Comparison of ENCODE assay signal across 9 cellular contexts in genomic region chr20:49541733-49542513, GRCh38. TPM values are rescaled to one million over a fixed set of nuclear protein-coding genes. Genes with fewer than 3 reads are reported as not detected.
A peak's percentile ranks its signal among the peaks of the same experiment; 100 is the strongest.
DNase-seq lines count a peak whose midpoint lies in the region; ATAC-seq and TF ChIP-seq lines count a peak whose summit lies in the region.
"Had no signal": no experiment of that assay in that cellular context is flagged by ENCODE, and none has a peak within 500 bp of the region (broad histone marks: within the 10 kb centered on the region; RNA-seq: fewer than 3 reads in every experiment).

No MANE protein-coding gene starts in this region.

- WGBS in lung, 2 donors, result 54 to 61% methylated on average over 18 of the region's 18 CpGs

- peak; percentile 64 for ATAC-seq in lung (ENCODE audit: insufficient read depth, low FRiP score)
- ATAC-seq in HG03442 (IDR thresholded peaks at IDR 0.05; ENCODE audit: unreplicated experiment), result no peak

- POLR2A ChIA-PET in HEK293 (lab: Yijun Ruan, JAX), result interaction anchor here (1.1 kb wide), 1 partner anchor 67 kb away, joined by 4 read pairs; no protein-coding TSS in a partner anchor

- no peaks in the 10 kb centered on the region for H3K9me3 ChIP-seq in HEK293 (ENCODE audit: control insufficient read depth, insufficient read depth, low read depth, low read length)
- peaks cover 0 to 4% of the 10 kb centered on the region in 2 donors for H3K9me3 ChIP-seq in lung (ENCODE audit: control insufficient read depth in 2 of 2, insufficient read depth in 1 of 2, low read length in 1 of 2)

- no peak overlapping the region for H3K4me3 ChIP-seq in HEK293 (ENCODE audit: low read depth, low read length)
- no peak overlapping the region for H3K4me3 ChIP-seq in lung
- H3K4me3 ChIP-seq: skin epidermis had no signal

- peak; percentile 88 for TF ChIP-seq CTCF in HEK293 (tag by site-specific recombination; IDR thresholded peaks at IDR 0.05)
- peak; percentile 92 for TF ChIP-seq CTCF in lung (IDR thresholded peaks at IDR 0.05; ENCODE audit: control extremely low read depth, extremely low read depth)

- H3K4me1 ChIP-seq in HEK293 (ENCODE audit: control insufficient read depth, insufficient read depth, low read length), result no peaks in the 10 kb centered on the region
- no peaks in the 10 kb centered on the region for H3K4me1 ChIP-seq in lung (ENCODE audit: control insufficient read depth in 2 of 2, insufficient read depth in 2 of 2, low read length in 2 of 2)

- CTCF ChIA-PET in HEK293 (lab: Yijun Ruan, JAX), result interaction anchor here (0.5 to 13.5 kb wide), 55 partner anchors 9 to 593 kb away, joined by 3 to 297 read pairs (median 4); no protein-coding TSS in a partner anchor

- H3K27ac ChIP-seq in HEK293 (ENCODE audit: extremely low read depth, low read depth, low read length) (no peak overlapping the region), lung (ENCODE audit: low read depth in 1 of 2, low read length in 1 of 2) (no peak overlapping the region)
- H3K27ac ChIP-seq: skin epidermis had no signal

- H3K36me3 ChIP-seq in HEK293 (ENCODE audit: control insufficient read depth in 2 of 2, insufficient read depth in 1 of 2, low read length in 2 of 2), result no peaks in the 10 kb centered on the region
- H3K36me3 ChIP-seq in lung (ENCODE audit: control insufficient read depth in 2 of 2, insufficient read depth in 2 of 2, low read length in 2 of 2), result no peaks in the 10 kb centered on the region

- DNase-seq in AG20443 (ENCODE audit: low spot score) (peak; percentile 78), NCI-H524 treated with DMSO at 0.1 percent for 48 hours (lab: John Stamatoyannopoulos, UW) (peak; percentile 33), dermis microvascular lymphatic vessel endothelial cell (ENCODE audit: low read depth in 2 of 2) (peak; percentile 38 to 78), lung (ENCODE audit: low spot score) (peak; percentile 56)
- DNase-seq in activated CD4-positive, alpha-beta T cell treated with anti-CD3 and anti-CD28 coated beads for 48 hours, result peak; percentile 84
- DNase-seq in stimulated activated CD8-positive, alpha-beta memory T cell treated with anti-CD3 and anti-CD28 coated beads, Interleukin-2, amount 100 ng/mL, for 1 hour (ENCODE audit: low read depth in 2 of 2), result peak; percentile 13 to 32

- H3K27me3 ChIP-seq in lung (ENCODE audit: control insufficient read depth, insufficient read depth), result no peaks in the 10 kb centered on the region

TF ChIP-seq in HEK293, 187 proteins besides CTCF, POLR2A, EP300 and RAD21 (continues in another document):
- peak; percentile 58; the same call in 1 of the 2 replicates for TF ChIP-seq PRDM10 (tag by site-specific recombination; IDR thresholded peaks at IDR 0.05)
- peak; percentile 79 for TF ChIP-seq ZNF654 (tag by site-specific recombination; IDR thresholded peaks at IDR 0.05; ENCODE audit: low read depth)
- no peak for TF ChIP-seq ZNF175 (tag by site-specific recombination; IDR thresholded peaks at IDR 0.05)
- TF ChIP-seq ZNF624 (tag by site-specific recombination; IDR thresholded peaks at IDR 0.05), result no peak
- peak; percentile 62 for TF ChIP-seq ZNF600 (tag by site-specific recombination; IDR thresholded peaks at IDR 0.05)
- TF ChIP-seq ZNF561 (tag by site-specific recombination; IDR thresholded peaks at IDR 0.05; ENCODE audit: borderline replicate concordance), result peak; percentile 56; the same call in 1 of the 2 replicates
- TF ChIP-seq ZBTB17 (tag by site-specific recombination; IDR thresholded peaks at IDR 0.05), result 0 out of 2 replicates have a peak, but pooled peaks have one; percentile 37
- TF ChIP-seq ZSCAN30 (tag by site-specific recombination; IDR thresholded peaks at IDR 0.05), result peak; percentile 56
- peak; percentile 52 for TF ChIP-seq ZIC2 (tag by site-specific recombination; IDR thresholded peaks at IDR 0.05)
- TF ChIP-seq SALL2 (tag by site-specific recombination; IDR thresholded peaks at IDR 0.05; ENCODE audit: borderline replicate concordance), result no peak
- TF ChIP-seq YY2 (tag by site-specific recombination; IDR thresholded peaks at IDR 0.05), result peak; percentile 34; the same call in 1 of the 2 replicates
- no peak for TF ChIP-seq ZNF664 (tag by site-specific recombination; IDR thresholded peaks at IDR 0.05)
- no peak for TF ChIP-seq PRDM2 (tag by site-specific recombination; IDR thresholded peaks at IDR 0.05; ENCODE audit: borderline replicate concordance)
- TF ChIP-seq ZBTB26 (tag by site-specific recombination; optimal IDR thresholded peaks at IDR 0.05), result peak; percentile 17

RNA-seq across cellular contexts. Expression of gene PTGIS, which starts 26.0 kb away (rescaled TPM):
- total RNA-seq in dermis microvascular lymphatic vessel endothelial cell (0.13 and 0.25 TPM in 2 replicates), lung (10 to 100 TPM; 17.1 to 43.8 TPM)
- 10 to 100 TPM in 1 of 2 donors, 1 to 10 TPM in 1; 5.3 to 12.6 TPM for polyA plus RNA-seq in lung

RNA-seq across cellular contexts. Expression of gene KCNB1, which starts 59.5 kb away (rescaled TPM):
- total RNA-seq in dermis microvascular lymphatic vessel endothelial cell (under 0.01 TPM in 1 of 2 replicates, not detected in the other), lung (1 to 10 TPM in 1 of 2 donors, under 1 TPM in 1; 0.91 to 1.0 TPM)
- polyA plus RNA-seq in lung, result under 1 TPM; 0.11 to 0.24 TPM

Comparison
In these comparisons a context has a peak if more than half of its experiments do, and no peak if none do; other contexts are left out.
1. DNase-seq: peak in every context shown above with its lines; median percentile 84 in activated CD4-positive, alpha-beta T cell treated with anti-CD3 and anti-CD28 coated beads for 48 hours; 78 in AG20443; 58 in dermis microvascular lymphatic vessel endothelial cell; 56 in lung; 33 in NCI-H524 treated with DMSO at 0.1 percent for 48 hours; 22 in stimulated activated CD8-positive, alpha-beta memory T cell treated with anti-CD3 and anti-CD28 coated beads, Interleukin-2, amount 100 ng/mL, for 1 hour.
2. RNA of gene PTGIS, which starts 26.0 kb away (total RNA-seq): 17.1 to 43.8 TPM in lung; 0.13 to 0.25 TPM in dermis microvascular lymphatic vessel endothelial cell; every median in the first group is over 10 times any median in the second.